Comparison of ENCODE assay signal across 23 cellular contexts in genomic region chr2:188519133-188519532, GRCh38.
DNase-seq lines count a peak whose midpoint lies in the region; ATAC-seq, FAIRE-seq and TF ChIP-seq lines count a peak whose summit lies in the region.
"Had no signal": no experiment of that assay in that cellular context is flagged by ENCODE, and none has a peak within 500 bp of the region (broad histone marks: within the 10 kb centered on the region; RNA-seq: fewer than 3 reads in every experiment).

No MANE protein-coding gene starts in this region.

- no peaks in the 10 kb centered on the region for H3K79me2 ChIP-seq in ACC112 (ENCODE audit: control insufficient read depth, insufficient read depth, low read length, unreplicated experiment)

- H3K27ac ChIP-seq in ACC112 (ENCODE audit: low read depth, low read length) = peak overlapping the region; percentile 69
- no peak overlapping the region for H3K27ac ChIP-seq in effector memory CD4-positive, alpha-beta T cell (ENCODE audit: insufficient read depth, low read length, poor library complexity, severe bottlenecking)
- H3K27ac ChIP-seq: BLaER1 treated with 17β-estradiol and CSF1 and Interleukin-3, amounts not matched to agents 10 nM and 100 nM had no signal

- H3K36me3 ChIP-seq in ACC112 (ENCODE audit: insufficient read depth, low read length) = peaks cover 5% of the 10 kb centered on the region; the same call in 1 of the 2 replicates
- no peaks in the 10 kb centered on the region for H3K36me3 ChIP-seq in effector memory CD4-positive, alpha-beta T cell (ENCODE audit: control insufficient read depth, insufficient read depth, low read length)
- H3K36me3 ChIP-seq: BLaER1 treated with 17β-estradiol and CSF1 and Interleukin-3, amounts not matched to agents 10 nM and 100 nM; cardiac muscle cell; sigmoid colon had no signal

- no peak for TF ChIP-seq CTCF in epithelial cell of esophagus (IDR thresholded peaks at IDR 0.05; ENCODE audit: insufficient read depth, low read depth, low read length, missing control alignments)

- no peaks in the 10 kb centered on the region for H3K27me3 ChIP-seq in ACC112 (ENCODE audit: insufficient read depth, low read length)
- no peaks in the 10 kb centered on the region for H3K27me3 ChIP-seq in effector memory CD4-positive, alpha-beta T cell (replicated peaks; ENCODE audit: control insufficient read depth, insufficient read depth, low read length, poor library complexity, severe bottlenecking)
- H3K27me3 ChIP-seq: BLaER1 treated with 17β-estradiol and CSF1 and Interleukin-3, amounts not matched to agents 10 nM and 100 nM; cardiac muscle cell; sigmoid colon had no signal

- FAIRE-seq in islet of Langerhans (lab: Jason Lieb, UNC) = peak; percentile 41
- FAIRE-seq: H1 had no signal

- H3K4me1 ChIP-seq in ACC112 (ENCODE audit: control insufficient read depth, insufficient read depth, low read length, unreplicated experiment) = peaks cover 38% of the 10 kb centered on the region
- H3K4me1 ChIP-seq in effector memory CD4-positive, alpha-beta T cell (ENCODE audit: control insufficient read depth, insufficient read depth, low read length, poor library complexity, severe bottlenecking) = no peaks in the 10 kb centered on the region
- H3K4me1 ChIP-seq: BLaER1 treated with 17β-estradiol and CSF1 and Interleukin-3, amounts not matched to agents 10 nM and 100 nM had no signal

- no peaks in the 10 kb centered on the region for H3K9me3 ChIP-seq in effector memory CD4-positive, alpha-beta T cell (ENCODE audit: control insufficient read depth, low read length)
- H3K9me3 ChIP-seq: sigmoid colon had no signal

- H2AFZ ChIP-seq in ACC112 (ENCODE audit: low read length, unreplicated experiment) = no peak overlapping the region

- ATAC-seq in GM18909 (IDR thresholded peaks at IDR 0.05; ENCODE audit: poor library complexity, unreplicated experiment) = no peak
- no peak for ATAC-seq in HG03457 (IDR thresholded peaks at IDR 0.05; ENCODE audit: unreplicated experiment)
- ATAC-seq in GM18873 (IDR thresholded peaks at IDR 0.05; ENCODE audit: low FRiP score, unreplicated experiment) = no peak
- ATAC-seq: activated naive CD8-positive, alpha-beta T cell treated with anti-CD3 and anti-CD28 coated beads, Interleukin-2, amount 50 U/mL, for 24 hours; natural killer cell had no signal

- DNase-seq in LHCN-M2 (ENCODE audit: low read depth) (peak; percentile 40), epithelial cell of esophagus (ENCODE audit: low read depth) (peak; percentile 46)
- no peak for DNase-seq in effector memory CD4-positive, alpha-beta T cell
- DNase-seq: ACHN; activated B cell treated with CpG ODN at 0.5 μM for 24 hours; activated CD4-positive, alpha-beta T cell treated with anti-CD3 and anti-CD28 coated beads, Interleukin-2, amount 50 U/mL, for 48 hours; activated gamma-delta T cell; activated naive CD8-positive, alpha-beta T cell treated with anti-CD3 and anti-CD28 coated beads, Interleukin-2, amount 50 U/mL, for 24 hours; DND-41; glutamatergic neuron; MM.1S; natural killer cell; NCI-H526; RPMI8226; sigmoid colon had no signal

- peak overlapping the region; percentile 28; the same call in 1 of the 2 replicates for H3K4me3 ChIP-seq in ACC112 (ENCODE audit: low read depth, low read length)
- H3K4me3 ChIP-seq in epithelial cell of esophagus (ENCODE audit: low read length) = no peak overlapping the region
- no peak overlapping the region for H3K4me3 ChIP-seq in effector memory CD4-positive, alpha-beta T cell (ENCODE audit: insufficient read depth, low read depth, low read length, poor library complexity, severe bottlenecking)
- H3K4me3 ChIP-seq: BLaER1 treated with 17β-estradiol and CSF1 and Interleukin-3, amounts not matched to agents 10 nM and 100 nM; cardiac muscle cell; sigmoid colon had no signal

Comparison
In these comparisons a context has a peak if more than half of its experiments do, and no peak if none do; other contexts are left out.
1. DNase-seq: peak in LHCN-M2 (single experiment) and epithelial cell of esophagus (single experiment); none in effector memory CD4-positive, alpha-beta T cell (0 of 3).